Comparison of ENCODE assay signal across 12 cellular contexts in genomic region chr11:95831198-95831883, GRCh38. TPM values are rescaled to one million over a fixed set of nuclear protein-coding genes. Genes with fewer than 3 reads are reported as not detected.
A peak's percentile ranks its signal among the peaks of the same experiment; 100 is the strongest.
DNase-seq lines count a peak whose midpoint lies in the region; ATAC-seq and TF ChIP-seq lines count a peak whose summit lies in the region.
"Had no signal": no experiment of that assay in that cellular context is flagged by ENCODE, and none has a peak within 500 bp of the region (broad histone marks: within the 10 kb centered on the region; RNA-seq: fewer than 3 reads in every experiment).

No MANE protein-coding gene starts in this region.

- no peak for DNase-seq in activated CD4-positive, alpha-beta T cell treated with anti-CD3 and anti-CD28 coated beads, Interleukin-2, amount 10 ng/mL, durations not matched to agents 7 days and 5 days
- no peak for DNase-seq in activated CD4-positive, alpha-beta T cell treated with anti-CD3 and anti-CD28 coated beads for 48 hours
- DNase-seq in fibroblast of mammary gland (ENCODE audit: low read depth) (peak; percentile 97), endodermal cell (no peak)
- DNase-seq: activated naive CD4-positive, alpha-beta T cell; BE2C; spleen had no signal

- H3K4me3 ChIP-seq in fibroblast of mammary gland (ENCODE audit: control insufficient read depth, low read depth, low read length) (no peak overlapping the region), gastroesophageal sphincter (no peak overlapping the region), endodermal cell (ENCODE audit: low read length) (no peak overlapping the region)
- H3K4me3 ChIP-seq: spleen had no signal

- H3K9me3 ChIP-seq in gastroesophageal sphincter = no peaks in the 10 kb centered on the region
- no peaks in the 10 kb centered on the region for H3K9me3 ChIP-seq in endodermal cell (ENCODE audit: control insufficient read depth, low read length)
- H3K9me3 ChIP-seq: BE2C, spleen had no signal

- peaks cover 0 to 89% of the 10 kb centered on the region in 2 donors for H3K36me3 ChIP-seq in gastroesophageal sphincter
- peaks cover 78% of the 10 kb centered on the region for H3K36me3 ChIP-seq in endodermal cell (ENCODE audit: control insufficient read depth, insufficient read depth, low read length)

- peak overlapping the region; percentile 27 for H3K27ac Mint-ChIP-seq in activated CD4-positive, alpha-beta T cell treated with anti-CD3 and anti-CD28 coated beads, Interleukin-2, amount 10 ng/mL, durations not matched to agents 7 days and 5 days
- peak overlapping the region; percentile 1 for H3K27ac Mint-ChIP-seq in stimulated activated naive CD8-positive, alpha-beta T cell treated with anti-CD3 and anti-CD28 coated beads, Interleukin-15, Interleukin-2, amounts not matched to agents 100 ng/mL and 50 ng/mL, for 24 hours
- no peak overlapping the region for H3K27ac Mint-ChIP-seq in endodermal cell
- H3K27ac Mint-ChIP-seq: stimulated activated memory B cell treated with anti-CD40 and anti-IgM and Interleukin-4, amounts not matched to agents 10 μg/mL and 1 μg/mL and 100 μg/mL, for 72 hours had no signal

- no peak overlapping the region for H3K4me3 Mint-ChIP-seq in activated CD4-positive, alpha-beta T cell treated with anti-CD3 and anti-CD28 coated beads, Interleukin-2, amount 10 ng/mL, durations not matched to agents 7 days and 5 days
- H3K4me3 Mint-ChIP-seq in stimulated activated naive CD8-positive, alpha-beta T cell treated with anti-CD3 and anti-CD28 coated beads, Interleukin-15, Interleukin-2, amounts not matched to agents 100 ng/mL and 50 ng/mL, for 24 hours = no peak overlapping the region
- H3K4me3 Mint-ChIP-seq in endodermal cell = no peak overlapping the region
- H3K4me3 Mint-ChIP-seq: stimulated activated memory B cell treated with anti-CD40 and anti-IgM and Interleukin-4, amounts not matched to agents 10 μg/mL and 1 μg/mL and 100 μg/mL, for 72 hours had no signal

- POLR2A ChIA-PET in activated CD4-positive, alpha-beta T cell treated with anti-CD3 and anti-CD28 coated beads, Interleukin-2, amount 10 ng/mL, durations not matched to agents 7 days and 5 days (lab: Charles Lee) = no interaction called here

- ATAC-seq in SK-N-SH treated with all-trans-retinoic acid at 6 μM for 48 hours (peak; percentile 74), gastroesophageal sphincter (no peak), HG03457 (IDR thresholded peaks at IDR 0.05; ENCODE audit: unreplicated experiment) (no peak)
- ATAC-seq: stimulated activated memory B cell treated with anti-CD40 and anti-IgM and Interleukin-4, amounts not matched to agents 10 μg/mL and 1 μg/mL and 100 μg/mL, for 72 hours had no signal

- H3K9me3 Mint-ChIP-seq in activated CD4-positive, alpha-beta T cell treated with anti-CD3 and anti-CD28 coated beads, Interleukin-2, amount 10 ng/mL, durations not matched to agents 7 days and 5 days = no peaks in the 10 kb centered on the region
- no peaks in the 10 kb centered on the region for H3K9me3 Mint-ChIP-seq in stimulated activated naive CD8-positive, alpha-beta T cell treated with anti-CD3 and anti-CD28 coated beads, Interleukin-15, Interleukin-2, amounts not matched to agents 100 ng/mL and 50 ng/mL, for 24 hours
- H3K9me3 Mint-ChIP-seq in endodermal cell = no peaks in the 10 kb centered on the region
- H3K9me3 Mint-ChIP-seq: stimulated activated memory B cell treated with anti-CD40 and anti-IgM and Interleukin-4, amounts not matched to agents 10 μg/mL and 1 μg/mL and 100 μg/mL, for 72 hours had no signal

- TF ChIP-seq EP300 in gastroesophageal sphincter (IDR thresholded peaks at IDR 0.05) = no peak

- no peaks in the 10 kb centered on the region for H3K4me1 Mint-ChIP-seq in activated CD4-positive, alpha-beta T cell treated with anti-CD3 and anti-CD28 coated beads, Interleukin-2, amount 10 ng/mL, durations not matched to agents 7 days and 5 days
- H3K4me1 Mint-ChIP-seq in stimulated activated naive CD8-positive, alpha-beta T cell treated with anti-CD3 and anti-CD28 coated beads, Interleukin-15, Interleukin-2, amounts not matched to agents 100 ng/mL and 50 ng/mL, for 24 hours (ENCODE audit: low read depth) = peaks cover 10% of the 10 kb centered on the region
- no peaks in the 10 kb centered on the region for H3K4me1 Mint-ChIP-seq in endodermal cell

- no peaks in the 10 kb centered on the region for H3K27me3 Mint-ChIP-seq in activated CD4-positive, alpha-beta T cell treated with anti-CD3 and anti-CD28 coated beads, Interleukin-2, amount 10 ng/mL, durations not matched to agents 7 days and 5 days
- H3K27me3 Mint-ChIP-seq in stimulated activated naive CD8-positive, alpha-beta T cell treated with anti-CD3 and anti-CD28 coated beads, Interleukin-15, Interleukin-2, amounts not matched to agents 100 ng/mL and 50 ng/mL, for 24 hours = no peaks in the 10 kb centered on the region
- H3K27me3 Mint-ChIP-seq in endodermal cell (ENCODE audit: insufficient read depth) = no peaks in the 10 kb centered on the region
- H3K27me3 Mint-ChIP-seq: stimulated activated memory B cell treated with anti-CD40 and anti-IgM and Interleukin-4, amounts not matched to agents 10 μg/mL and 1 μg/mL and 100 μg/mL, for 72 hours had no signal

- WGBS in gastroesophageal sphincter (ENCODE audit: low coverage in 1 of 2), 2 donors = 54 to 69% methylated on average over 2 of the region's 2 CpGs
- 90% methylated on average over 2 of the region's 2 CpGs; no CpG with 5 or more reads in 1 of the 2 experiments for WGBS in endodermal cell (ENCODE audit: insufficient coverage in 1 of 2, insufficient read length in 1 of 2), 2 experiments

- CTCF ChIA-PET in activated CD4-positive, alpha-beta T cell treated with anti-CD3 and anti-CD28 coated beads, Interleukin-2, amount 10 ng/mL, durations not matched to agents 7 days and 5 days (lab: Charles Lee) = no interaction called here

- H3K27me3 ChIP-seq in gastroesophageal sphincter (no peaks in the 10 kb centered on the region), endodermal cell (ENCODE audit: control insufficient read depth, insufficient read depth, low read length, poor library complexity, severe bottlenecking) (no peaks in the 10 kb centered on the region)
- H3K27me3 ChIP-seq: BE2C, spleen had no signal

- H3K27ac ChIP-seq in gastroesophageal sphincter = no peak overlapping the region
- no peak overlapping the region for H3K27ac ChIP-seq in endodermal cell (ENCODE audit: low read depth, low read length)
- H3K27ac ChIP-seq: spleen had no signal

- H3K36me3 Mint-ChIP-seq in activated CD4-positive, alpha-beta T cell treated with anti-CD3 and anti-CD28 coated beads, Interleukin-2, amount 10 ng/mL, durations not matched to agents 7 days and 5 days (ENCODE audit: low read depth) = peaks cover 46% of the 10 kb centered on the region
- H3K36me3 Mint-ChIP-seq in stimulated activated naive CD8-positive, alpha-beta T cell treated with anti-CD3 and anti-CD28 coated beads, Interleukin-15, Interleukin-2, amounts not matched to agents 100 ng/mL and 50 ng/mL, for 24 hours (ENCODE audit: low read depth) = peaks cover 74% of the 10 kb centered on the region
- peaks cover 43% of the 10 kb centered on the region for H3K36me3 Mint-ChIP-seq in endodermal cell (ENCODE audit: low read depth)

- TF ChIP-seq CTCF in fibroblast of mammary gland (conservative IDR thresholded peaks at IDR 0.05; ENCODE audit: control insufficient read depth, insufficient read depth, low read depth, low read length) (no peak), gastroesophageal sphincter (IDR thresholded peaks at IDR 0.05) (no peak), endodermal cell (conservative IDR thresholded peaks at IDR 0.05) (no peak)

- no peak overlapping the region for H3K9ac ChIP-seq in endodermal cell (ENCODE audit: extremely low read depth, low read length, poor library complexity, severe bottlenecking)

- no peak for TF ChIP-seq POLR2A in gastroesophageal sphincter (IDR thresholded peaks at IDR 0.05)

- H3K4me1 ChIP-seq in gastroesophageal sphincter (peaks cover 0 to 7% (median 0%) of the 10 kb centered on the region in 3 donors), endodermal cell (ENCODE audit: control insufficient read depth, insufficient read depth, low read length) (no peaks in the 10 kb centered on the region)
- H3K4me1 ChIP-seq: BE2C had no signal

TF ChIP-seq in SK-N-SH treated with all-trans-retinoic acid at 6 μM for 48 hours, 23 proteins besides CTCF, POLR2A, EP300 and RAD21:
- peak; percentile 66 for TF ChIP-seq PATZ1 (CRISPR knock-in tag; IDR thresholded peaks at IDR 0.05; ENCODE audit: borderline replicate concordance)
- peak; percentile 45; the same call in 1 of the 2 replicates for TF ChIP-seq TOX (CRISPR knock-in tag; IDR thresholded peaks at IDR 0.05; ENCODE audit: borderline replicate concordance)
- no peak for TF ChIP-seq ZFP30 (CRISPR knock-in tag; IDR thresholded peaks at IDR 0.05)
- no peak for TF ChIP-seq ZNF8 (CRISPR knock-in tag; IDR thresholded peaks at IDR 0.05)
- TF ChIP-seq GLIS3 (CRISPR knock-in tag; IDR thresholded peaks at IDR 0.05) = no peak
- TF ChIP-seq ISL1 (CRISPR knock-in tag; IDR thresholded peaks at IDR 0.05) = peak; percentile 92
- TF ChIP-seq TCF4 (CRISPR knock-in tag; IDR thresholded peaks at IDR 0.05; ENCODE audit: borderline replicate concordance) = no peak

RNA-seq across cellular contexts. Expression of gene CEP57, which starts 41.0 kb away (rescaled TPM):
- total RNA-seq in activated CD4-positive, alpha-beta T cell treated with anti-CD3 and anti-CD28 coated beads, Interleukin-2, amount 10 ng/mL, durations not matched to agents 7 days and 5 days = 10 to 100 TPM; 67.7 to 73.2 TPM
- total RNA-seq in gastroesophageal sphincter (10 to 100 TPM; 21.4 to 52.1 (median 27.1) TPM), endodermal cell (10 to 100 TPM; 54.6 to 88.1 TPM)
- polyA plus RNA-seq in endodermal cell (2013, experiment 1 of 2) = 64.3 TPM
- 59.1 TPM for polyA plus RNA-seq in endodermal cell (2013, experiment 2 of 2)

RNA-seq across cellular contexts. Expression of gene FAM76B, which starts 41.8 kb away (rescaled TPM):
- 10 to 100 TPM; 51.6 to 71.2 TPM for total RNA-seq in activated CD4-positive, alpha-beta T cell treated with anti-CD3 and anti-CD28 coated beads, Interleukin-2, amount 10 ng/mL, durations not matched to agents 7 days and 5 days
- total RNA-seq in gastroesophageal sphincter (10 to 100 TPM; 21.0 to 41.7 (median 33.9) TPM), endodermal cell (10 to 100 TPM; 36.5 to 40.2 TPM)
- polyA plus RNA-seq in endodermal cell (2013, experiment 1 of 2) = 51.1 TPM
- 44.1 TPM for polyA plus RNA-seq in endodermal cell (2013, experiment 2 of 2)
